8 cellular contexts compared by ENCODE assay signal in genomic region chr17:35849469-35850348, GRCh38. TPM values are rescaled to one million over a fixed set of nuclear protein-coding genes. Genes with fewer than 3 reads are reported as not detected.
DNase-seq lines count a peak whose midpoint lies in the region; ATAC-seq, FAIRE-seq and TF ChIP-seq lines count a peak whose summit lies in the region.

No MANE protein-coding gene starts in this region.

- WGBS in lung, 2 donors = 71 to 77% methylated on average over 7 of the region's 7 CpGs

- ATAC-seq in activated B cell treated with CpG ODN at 0.5 μM for 24 hours (ENCODE audit: low read depth) = peak; percentile 57
- ATAC-seq in lung (ENCODE audit: insufficient read depth, low FRiP score) = no peak
- ATAC-seq in GM19397 (IDR thresholded peaks at IDR 0.05; ENCODE audit: unreplicated experiment) = no peak

- no peak overlapping the region for H3K27ac Mint-ChIP-seq in activated B cell treated with CpG ODN at 0.5 μM for 24 hours

- DNase-seq in A172 (ENCODE audit: low spot score) = peak; percentile 78
- peak; percentile 30 for DNase-seq in GM12891 (ENCODE audit: insufficient read length, low spot score)
- peak; percentile 46 for DNase-seq in NCI-H2171 treated with DMSO at 0.1 percent for 48 hours (lab: John Stamatoyannopoulos, UW)
- no peak for DNase-seq in activated B cell treated with CpG ODN at 0.5 μM for 24 hours
- no peak for DNase-seq in coronary artery (ENCODE audit: low spot score)
- DNase-seq in lung (ENCODE audit: low spot score) = peak; percentile 40
- peak; percentile 25 for DNase-seq in stimulated activated CD8-positive, alpha-beta memory T cell treated with anti-CD3 and anti-CD28 coated beads, Interleukin-4, amount 100 ng/mL, for 24 hours (ENCODE audit: low read depth)

- H3K36me3 ChIP-seq in lung (ENCODE audit: control insufficient read depth in 2 of 2, insufficient read depth in 2 of 2, low read length in 2 of 2) = peaks cover 16 to 29% of the 10 kb centered on the region in 2 donors

- H3K36me3 Mint-ChIP-seq in activated B cell treated with CpG ODN at 0.5 μM for 24 hours (ENCODE audit: low read depth) = peaks cover 60% of the 10 kb centered on the region

- no peak for FAIRE-seq in GM12891 (lab: Jason Lieb, UNC)

- H3K9me3 Mint-ChIP-seq in activated B cell treated with CpG ODN at 0.5 μM for 24 hours = no peaks in the 10 kb centered on the region

- H3K4me3 Mint-ChIP-seq in activated B cell treated with CpG ODN at 0.5 μM for 24 hours = no peak overlapping the region

- H3K27ac ChIP-seq in coronary artery = no peak overlapping the region
- no peak overlapping the region for H3K27ac ChIP-seq in lung (ENCODE audit: low read depth in 1 of 2, low read length in 1 of 2)

- no peaks in the 10 kb centered on the region for H3K4me1 ChIP-seq in lung (ENCODE audit: control insufficient read depth in 2 of 2, insufficient read depth in 2 of 2, low read length in 2 of 2)

- H3K4me1 Mint-ChIP-seq in activated B cell treated with CpG ODN at 0.5 μM for 24 hours = no peaks in the 10 kb centered on the region

- peak; percentile 52 for TF ChIP-seq CTCF in activated B cell treated with CpG ODN at 0.5 μM for 24 hours (IDR thresholded peaks at IDR 0.05)
- TF ChIP-seq CTCF in coronary artery (IDR thresholded peaks at IDR 0.05) = peak; percentile 47
- TF ChIP-seq CTCF in lung (IDR thresholded peaks at IDR 0.05; ENCODE audit: control extremely low read depth, extremely low read depth) = peak; percentile 35

- no peaks in the 10 kb centered on the region for H3K27me3 Mint-ChIP-seq in activated B cell treated with CpG ODN at 0.5 μM for 24 hours

- CTCF ChIA-PET in activated B cell treated with CpG ODN at 0.5 μM for 24 hours (lab: Charles Lee) = interaction anchor here (0.6 to 1.2 kb wide), 3 partner anchors 85 to 638 kb away, joined by 3 to 4 read pairs (median 3); no protein-coding TSS in a partner anchor

- H3K4me3 ChIP-seq in coronary artery (no peak overlapping the region), lung (no peak overlapping the region)

- H3K27me3 ChIP-seq in lung (ENCODE audit: control insufficient read depth, insufficient read depth) = no peaks in the 10 kb centered on the region

- POLR2A ChIA-PET in activated B cell treated with CpG ODN at 0.5 μM for 24 hours (lab: Charles Lee) = interaction anchor here (0.6 kb wide), 1 partner anchor 22 kb away, joined by 4 read pairs; no protein-coding TSS in a partner anchor

- H3K9me3 ChIP-seq in lung (ENCODE audit: control insufficient read depth in 2 of 2, insufficient read depth in 1 of 2, low read length in 1 of 2) = no peaks in the 10 kb centered on the region

- TF ChIP-seq POLR2A in GM12891 (IDR thresholded peaks at IDR 0.05; ENCODE audit: low read depth, low read length) = no peak

- intact Hi-C loops in activated B cell treated with CpG ODN at 0.5 μM for 24 hours (cut with micrococcal nuclease) = loop anchor here (1.0 to 5.0 kb wide), 3 partner anchors 98 to 634 kb away; no protein-coding TSS in a partner anchor

TF ChIP-seq in GM12891, 5 proteins besides CTCF, POLR2A, EP300 and RAD21:
- no peak for TF ChIP-seq SPI1 (IDR thresholded peaks at IDR 0.05; ENCODE audit: low read depth, low read length)
- TF ChIP-seq TAF1 (IDR thresholded peaks at IDR 0.05; ENCODE audit: low read depth, low read length) = no peak
- TF ChIP-seq POU2F2 (IDR thresholded peaks at IDR 0.05; ENCODE audit: low read depth, low read length) = no peak
- TF ChIP-seq POLR2AphosphoS5 (IDR thresholded peaks at IDR 0.05; ENCODE audit: low read depth, low read length) = no peak

RNA-seq across cellular contexts. Expression of gene HEATR9, which starts 19.0 kb away (rescaled TPM):
- total RNA-seq in A172 (2014; rRNA removed; shearing (Covaris generic)) = not detected in 2 replicates
- not detected for polyA plus RNA-seq in GM12891 (2012; ENCODE audit: low read depth, missing spikeins)
- total RNA-seq in activated B cell treated with CpG ODN at 0.5 μM for 24 hours (not detected in 2 replicates), lung (under 1 TPM in 1 of 2 donors, not detected in 1; 0.17 TPM)
- under 1 TPM in 1 of 2 donors, not detected in 1; 0.05 TPM for polyA plus RNA-seq in lung

RNA-seq across cellular contexts. Expression of gene CCL5, which starts 30.5 kb away (rescaled TPM):
- total RNA-seq in A172 (2014; rRNA removed; shearing (Covaris generic)) = not detected in 2 replicates
- polyA plus RNA-seq in GM12891 (2012; ENCODE audit: low read depth, missing spikeins) = 60.0 TPM
- total RNA-seq in activated B cell treated with CpG ODN at 0.5 μM for 24 hours (3.3 and 3.4 TPM in 2 replicates), lung (1 to 10 TPM; 3.2 to 6.8 TPM)
- polyA plus RNA-seq in lung = 10 to 100 TPM; 14.5 to 15.3 TPM

RNA-seq across cellular contexts. Expression of gene TAF15, which starts 40.4 kb away (rescaled TPM):
- 20.3 and 31.1 TPM in 2 replicates for total RNA-seq in A172 (2014; rRNA removed; shearing (Covaris generic))
- 166 TPM for polyA plus RNA-seq in GM12891 (2012; ENCODE audit: low read depth, missing spikeins)
- total RNA-seq in activated B cell treated with CpG ODN at 0.5 μM for 24 hours (224 and 243 TPM in 2 replicates), lung (100 to 1,000 TPM; 134 to 138 TPM)
- 10 to 100 TPM; 88.5 to 94.1 TPM for polyA plus RNA-seq in lung

RNA-seq across cellular contexts. Expression of gene MMP28, which starts 54.3 kb away (rescaled TPM):
- 0.57 and 1.6 TPM in 2 replicates for total RNA-seq in A172 (2014; rRNA removed; shearing (Covaris generic))
- not detected for polyA plus RNA-seq in GM12891 (2012; ENCODE audit: low read depth, missing spikeins)
- total RNA-seq in activated B cell treated with CpG ODN at 0.5 μM for 24 hours (0.59 TPM in 1 of 2 replicates, not detected in the other), lung (10 to 100 TPM; 30.5 to 54.5 TPM)
- polyA plus RNA-seq in lung = 10 to 100 TPM; 34.2 to 72.6 TPM

Comparison
In these comparisons a context has a peak if more than half of its experiments do, and no peak if none do; other contexts are left out.
1. DNase-seq: peak in A172 (single experiment), GM12891 (single experiment), NCI-H2171 treated with DMSO at 0.1 percent for 48 hours (single experiment), lung (single experiment) and stimulated activated CD8-positive, alpha-beta memory T cell treated with anti-CD3 and anti-CD28 coated beads, Interleukin-4, amount 100 ng/mL, for 24 hours (single experiment); none in activated B cell treated with CpG ODN at 0.5 μM for 24 hours (single experiment) and coronary artery (single experiment).
2. Peak in every context shown above with its lines, with median percentiles within 50 percentile points of each other: CTCF ChIP-seq.